18 cellular contexts compared by ENCODE assay signal in the genomic region with DNA sequence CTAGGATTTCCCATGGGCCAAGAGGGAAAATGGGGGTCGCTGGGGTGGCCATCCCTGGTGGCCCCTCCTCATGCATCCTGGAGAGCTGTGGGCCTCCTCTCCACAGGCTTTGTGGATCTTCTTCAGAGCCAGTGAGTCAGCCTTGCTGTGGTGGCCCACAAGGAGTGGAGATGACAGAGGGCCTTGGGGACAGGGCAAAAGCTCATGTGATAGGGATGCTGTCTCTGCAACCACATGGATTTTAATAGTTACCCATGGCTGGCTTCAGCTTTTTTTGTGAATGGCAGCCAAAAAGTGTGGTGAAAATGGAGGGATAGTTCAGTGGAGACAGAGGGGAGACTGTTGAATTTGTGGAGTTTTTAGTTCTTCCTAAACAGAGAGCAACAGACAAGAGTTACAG.
"Had no signal": no experiment of that assay in that cellular context is flagged by ENCODE, and none has a peak within 500 bp of the region (broad histone marks: within the 10 kb centered on the region; RNA-seq: fewer than 3 reads in every experiment).

No MANE protein-coding gene starts in this region.

- H3K27ac ChIP-seq: epithelial cell of prostate, esophagus squamous epithelium, gastroesophageal sphincter, hepatocyte, right atrium auricular region, thyroid gland had no signal

- H3K79me2 ChIP-seq: hepatocyte had no signal

- H3K9me3 ChIP-seq: esophagus squamous epithelium, gastroesophageal sphincter, mucosa of descending colon, right atrium auricular region, thyroid gland had no signal

- H3K4me1 ChIP-seq: gastroesophageal sphincter, thyroid gland had no signal

- H3K4me3 ChIP-seq: gastroesophageal sphincter, hepatocyte, mucosa of descending colon, right atrium auricular region, thyroid gland had no signal

- FAIRE-seq: kidney, urothelium cell line had no signal

- H3K4me2 ChIP-seq: hepatocyte had no signal

- H2AFZ ChIP-seq: hepatocyte had no signal

- DNase-seq: cortex of kidney; effector memory CD8-positive, alpha-beta T cell; esophagus squamous epithelium; foreskin fibroblast; kidney; left colon; left ventricle myocardium superior; mucosa of descending colon; naive thymus-derived CD8-positive, alpha-beta T cell; stimulated activated CD4-positive, alpha-beta T cell treated with anti-CD3 and anti-CD28 coated beads, Interleukin-4, amount 100 ng/mL, for 24 hours; stimulated activated naive B cell treated with anti-CD40 and anti-IgM and Interleukin-4, amounts not matched to agents 10 μg/mL and 1 μg/mL and 100 μg/mL, for 72 hours; stimulated activated naive CD8-positive, alpha-beta T cell treated with anti-CD3 and anti-CD28 coated beads, Interleukin-15, amount 100 ng/mL, for 72 hours; thyroid gland had no signal

- H3K27me3 ChIP-seq: hepatocyte, right atrium auricular region, thyroid gland had no signal

- H3K36me3 ChIP-seq: esophagus squamous epithelium, gastroesophageal sphincter, right atrium auricular region, thyroid gland had no signal

- ATAC-seq: effector memory CD8-positive, alpha-beta T cell; gastroesophageal sphincter; left colon; left ventricle myocardium superior; mucosa of descending colon; naive thymus-derived CD8-positive, alpha-beta T cell; stimulated activated naive B cell treated with anti-CD40 and anti-IgM and Interleukin-4, amounts not matched to agents 10 μg/mL and 1 μg/mL and 100 μg/mL, for 72 hours; stimulated activated naive CD8-positive, alpha-beta T cell treated with anti-CD3 and anti-CD28 coated beads, Interleukin-15, amount 100 ng/mL, for 72 hours had no signal
